In genomic region chr11:66068923-66069714, GRCh38 we compare ENCODE assay signal across 9 cellular contexts. TPM values are rescaled to one million over a fixed set of nuclear protein-coding genes. Genes with fewer than 3 reads are reported as not detected.
DNase-seq lines count a peak whose midpoint lies in the region; ATAC-seq, FAIRE-seq and TF ChIP-seq lines count a peak whose summit lies in the region.
"Had no signal": no experiment of that assay in that cellular context is flagged by ENCODE, and none has a peak within 500 bp of the region (broad histone marks: within the 10 kb centered on the region; RNA-seq: fewer than 3 reads in every experiment).

No MANE protein-coding gene starts in this region.

- no peaks in the 10 kb centered on the region for H3K9me2 ChIP-seq in SK-N-SH

- H3K9me1 ChIP-seq in keratinocyte (ENCODE audit: control insufficient read depth, extremely low read depth, insufficient read depth, low read length) = no peaks in the 10 kb centered on the region

- H3K27me3 ChIP-seq in SK-N-SH (ENCODE audit: insufficient read depth) = no peaks in the 10 kb centered on the region
- H3K27me3 ChIP-seq in keratinocyte (ENCODE audit: control insufficient read depth, extremely low read depth, insufficient read depth, low read length) = no peaks in the 10 kb centered on the region

- POLR2A ChIA-PET in SK-N-SH (lab: Yijun Ruan, JAX) = interaction anchor here (2.3 kb wide), 1 partner anchor 11 kb away, joined by 6 read pairs; no protein-coding TSS in a partner anchor

- CTCF ChIA-PET in SK-N-SH (lab: Yijun Ruan, JAX) = interaction anchor here (0.7 to 8.2 kb wide), 40 partner anchors 10 to 1326 kb away, joined by 3 to 101 read pairs (median 4); partner anchors contain the start of genes CCDC85B, CST6, GAL3ST3 and KAT5

- H3K9ac ChIP-seq in SK-N-SH (peak overlapping the region; percentile 70; the same call in 1 of the 2 replicates), keratinocyte (ENCODE audit: control insufficient read depth, extremely low read depth, insufficient read depth, low read length) (peak overlapping the region; percentile 80)

- H3K4me2 ChIP-seq in SK-N-SH = peak overlapping the region; percentile 87
- H3K4me2 ChIP-seq in keratinocyte (ENCODE audit: control insufficient read depth, extremely low read depth, insufficient read depth, low read depth, low read length) = peak overlapping the region; percentile 75

- 63% methylated on average over 14 of the region's 14 CpGs for WGBS in SK-N-SH (ENCODE audit: low lambda C conversion rate)

- dilution Hi-C loops in keratinocyte (cut with MboI; ENCODE audit: extremely low pct_ligation_motif_present, low sequenced_read_pairs) = no loop called here

- H3K9me3 ChIP-seq in SK-N-SH (no peaks in the 10 kb centered on the region), keratinocyte (ENCODE audit: control insufficient read depth, low read depth, low read length) (no peaks in the 10 kb centered on the region)

- H3K4me1 ChIP-seq in SK-N-SH (ENCODE audit: control insufficient read depth in 1 of 2, insufficient read depth in 2 of 2, low read depth in 1 of 2, low read length in 1 of 2) = peaks cover 20 to 30% of the 10 kb centered on the region in 2 experiments; a peak in 3 of 4 replicates
- peaks cover 19% of the 10 kb centered on the region for H3K4me1 ChIP-seq in keratinocyte (ENCODE audit: control insufficient read depth, extremely low read depth, insufficient read depth, low read length)

- no peak for TF ChIP-seq RAD21 in SK-N-SH (IDR thresholded peaks at IDR 0.05; ENCODE audit: low read length)

- peak; percentile 65 for DNase-seq in DMS53 (lab: John Stamatoyannopoulos, UW)
- DNase-seq in DMS53 treated with DMSO at 0.1 percent for 48 hours (lab: John Stamatoyannopoulos, UW; ENCODE audit: unreplicated experiment) = no peak
- DNase-seq in SK-N-SH = peak; percentile 53
- DNase-seq in cardiac fibroblast (ENCODE audit: low read depth in 2 of 2) = peak; percentile 74 to 76
- DNase-seq in keratinocyte (ENCODE audit: low read depth, low spot score) = no peak
- DNase-seq in stimulated activated CD4-positive, alpha-beta T cell treated with anti-CD3 and anti-CD28 coated beads, Interleukin-2, amount 100 ng/mL, for 24 hours = peak; percentile 35 to 53

- peaks cover 60% of the 10 kb centered on the region for H3F3A ChIP-seq in SK-N-SH (replicated peaks; ENCODE audit: insufficient read depth)

- H3K4me3 ChIP-seq in SK-N-SH (ENCODE audit: low read depth in 2 of 2, low read length in 1 of 2) (peak overlapping the region; percentile 58 to 85), cardiac fibroblast (replicated peaks in 1 of 2; ENCODE audit: low read depth in 2 of 2, low read length in 2 of 2) (peak overlapping the region; percentile 35 to 72), keratinocyte (ENCODE audit: control insufficient read depth in 2 of 3, extremely low read depth in 1 of 3, insufficient read depth in 2 of 3, low read depth in 1 of 3, low read length in 3 of 3) (peak overlapping the region; percentile 35 to 62 (median 46))

- FAIRE-seq in keratinocyte (lab: Jason Lieb, UNC) = no peak
- FAIRE-seq: A204.1 had no signal

- H4K20me1 ChIP-seq in SK-N-SH (ENCODE audit: insufficient read depth) (peaks cover 25% of the 10 kb centered on the region), keratinocyte (ENCODE audit: control insufficient read depth, extremely low read depth, insufficient read depth, low read length) (peaks cover 11% of the 10 kb centered on the region)

- peak; percentile 29; the same call in 1 of the 2 replicates for TF ChIP-seq CTCF in SK-N-SH (IDR thresholded peaks at IDR 0.05)
- TF ChIP-seq CTCF in cardiac fibroblast (IDR thresholded peaks at IDR 0.05; ENCODE audit: low read depth, low read length) = peak; percentile 20
- TF ChIP-seq CTCF in keratinocyte (optimal IDR thresholded peaks at IDR 0.05 in 1 of 3, IDR thresholded peaks at IDR 0.05 in 1 of 3, conservative IDR thresholded peaks at IDR 0.05 in 1 of 3; ENCODE audit: extremely low read depth in 1 of 3, insufficient read depth in 2 of 3, low read length in 3 of 3) = peak in 2 of 3 experiments; percentile 47 to 56

- H2AFZ ChIP-seq in SK-N-SH (ENCODE audit: low read depth) (no peak overlapping the region; the same call in 1 of the 2 replicates), keratinocyte (ENCODE audit: control insufficient read depth, low read length) (no peak overlapping the region)

- H3K79me2 ChIP-seq in SK-N-SH (ENCODE audit: insufficient read depth) (peaks cover 60% of the 10 kb centered on the region), keratinocyte (ENCODE audit: control insufficient read depth, insufficient read depth, low read length) (peaks cover 27% of the 10 kb centered on the region)

- H3K27ac ChIP-seq in SK-N-SH (ENCODE audit: low read depth in 2 of 2, low read length in 1 of 2) (peak overlapping the region; percentile 86 to 94), keratinocyte (ENCODE audit: control insufficient read depth, insufficient read depth, low read length) (peak overlapping the region; percentile 66)

- no peak for TF ChIP-seq EP300 in SK-N-SH (IDR thresholded peaks at IDR 0.05; ENCODE audit: borderline replicate concordance in 1 of 2, low read depth in 1 of 2, low read length in 1 of 2)

- ATAC-seq in HG02981 (IDR thresholded peaks at IDR 0.05; ENCODE audit: unreplicated experiment) (peak; percentile 17), GM21717 (IDR thresholded peaks at IDR 0.05; ENCODE audit: unreplicated experiment) (no peak)

- peaks cover 50 to 58% of the 10 kb centered on the region in 2 experiments for H3K36me3 ChIP-seq in SK-N-SH (replicated peaks in 1 of 2; ENCODE audit: control insufficient read depth in 1 of 2, insufficient read depth in 2 of 2, low read length in 1 of 2)
- peaks cover 27 to 47% of the 10 kb centered on the region in 2 experiments for H3K36me3 ChIP-seq in keratinocyte (ENCODE audit: control insufficient read depth in 2 of 2, extremely low read depth in 1 of 2, insufficient read depth in 2 of 2, low read length in 2 of 2)

RNA-seq across cellular contexts. Expression of gene PACS1, which starts 1.0 kb away (rescaled TPM):
- polyA plus RNA-seq in SK-N-SH (2012; rRNA removed) = 24.8 and 37.3 TPM in 2 replicates
- 22.0 and 34.4 TPM in 2 replicates for polyA plus RNA-seq in SK-N-SH (2012; cell fraction: cytosol; rRNA removed)
- polyA plus RNA-seq in SK-N-SH (2012; cell fraction: nucleus; rRNA removed) = 63.3 and 63.4 TPM in 2 replicates
- 10.0 to 28.4 TPM (median 14.9 TPM) in 3 replicates for polyA plus RNA-seq in keratinocyte
- polyA plus RNA-seq in keratinocyte (2011; ENCODE audit: low read depth) = 16.8 TPM
- polyA plus RNA-seq in keratinocyte (2011; cell fraction: cytosol; rRNA removed) = 29.3 and 37.5 TPM in 2 replicates
- polyA plus RNA-seq in keratinocyte (2011; cell fraction: nucleus; rRNA removed) = 37.5 and 40.4 TPM in 2 replicates
- polyA plus RNA-seq in keratinocyte (2012; ENCODE audit: low replicate concordance) = 13.9 and 37.6 TPM in 2 replicates
- 31.0 to 109 TPM (median 49.4 TPM) in 3 replicates for polyA minus RNA-seq in keratinocyte
- polyA minus RNA-seq in keratinocyte (2011; cell fraction: cytosol; rRNA and poly(A)+ RNA removed) = 54.3 TPM
- 38.6 and 61.4 TPM in 2 replicates for polyA minus RNA-seq in keratinocyte (2011; cell fraction: nucleus; rRNA and poly(A)+ RNA removed)

RNA-seq across cellular contexts. Expression of gene SF3B2, which starts 17.0 kb away (rescaled TPM):
- polyA plus RNA-seq in SK-N-SH (2012; rRNA removed) (90.9 and 128 TPM in 2 replicates), keratinocyte (41.9 to 121 TPM (median 73.0 TPM) in 3 replicates)
- 118 and 127 TPM in 2 replicates for polyA plus RNA-seq in SK-N-SH (2012; cell fraction: cytosol; rRNA removed)
- polyA plus RNA-seq in SK-N-SH (2012; cell fraction: nucleus; rRNA removed) = 148 and 167 TPM in 2 replicates
- polyA plus RNA-seq in keratinocyte (2011; ENCODE audit: low read depth) = 344 TPM
- polyA plus RNA-seq in keratinocyte (2011; cell fraction: cytosol; rRNA removed) = 80.1 and 110 TPM in 2 replicates
- 118 TPM in 2 replicates for polyA plus RNA-seq in keratinocyte (2011; cell fraction: nucleus; rRNA removed)
- 102 and 141 TPM in 2 replicates for polyA plus RNA-seq in keratinocyte (2012; ENCODE audit: low replicate concordance)
- polyA minus RNA-seq in keratinocyte = 34.8 to 73.7 TPM (median 37.9 TPM) in 3 replicates
- polyA minus RNA-seq in keratinocyte (2011; cell fraction: cytosol; rRNA and poly(A)+ RNA removed) = 52.9 TPM
- polyA minus RNA-seq in keratinocyte (2011; cell fraction: nucleus; rRNA and poly(A)+ RNA removed) = 27.6 and 43.1 TPM in 2 replicates

RNA-seq across cellular contexts. Expression of gene GAL3ST3, which starts 20.2 kb away (rescaled TPM):
- polyA plus RNA-seq in SK-N-SH (2012; rRNA removed) (1.9 and 3.2 TPM in 2 replicates), keratinocyte (not detected in 3 replicates)
- 1.7 and 3.4 TPM in 2 replicates for polyA plus RNA-seq in SK-N-SH (2012; cell fraction: cytosol; rRNA removed)
- polyA plus RNA-seq in SK-N-SH (2012; cell fraction: nucleus; rRNA removed) = 4.0 and 7.2 TPM in 2 replicates
- polyA plus RNA-seq in keratinocyte (2011; ENCODE audit: low read depth) = not detected
- not detected in 2 replicates for polyA plus RNA-seq in keratinocyte (2011; cell fraction: cytosol; rRNA removed)
- not detected in 2 replicates for polyA plus RNA-seq in keratinocyte (2011; cell fraction: nucleus; rRNA removed)
- polyA plus RNA-seq in keratinocyte (2012; ENCODE audit: low replicate concordance) = 0.07 TPM in 1 of 2 replicates, not detected in the other
- not detected in 3 replicates for polyA minus RNA-seq in keratinocyte
- not detected for polyA minus RNA-seq in keratinocyte (2011; cell fraction: cytosol; rRNA and poly(A)+ RNA removed)
- not detected in 2 replicates for polyA minus RNA-seq in keratinocyte (2011; cell fraction: nucleus; rRNA and poly(A)+ RNA removed)

RNA-seq across cellular contexts. Expression of gene CATSPER1, which starts 42.8 kb away (rescaled TPM):
- polyA plus RNA-seq in SK-N-SH (2012; rRNA removed) (1.9 and 2.2 TPM in 2 replicates), keratinocyte (0.07 TPM in 1 of 3 replicates, not detected in the others)
- 1.5 and 2.3 TPM in 2 replicates for polyA plus RNA-seq in SK-N-SH (2012; cell fraction: cytosol; rRNA removed)
- 1.2 and 1.5 TPM in 2 replicates for polyA plus RNA-seq in SK-N-SH (2012; cell fraction: nucleus; rRNA removed)
- not detected for polyA plus RNA-seq in keratinocyte (2011; ENCODE audit: low read depth)
- polyA plus RNA-seq in keratinocyte (2011; cell fraction: cytosol; rRNA removed) = not detected in 2 replicates
- polyA plus RNA-seq in keratinocyte (2011; cell fraction: nucleus; rRNA removed) = not detected in 2 replicates
- polyA plus RNA-seq in keratinocyte (2012; ENCODE audit: low replicate concordance) = 0.17 TPM in 1 of 2 replicates, not detected in the other
- polyA minus RNA-seq in keratinocyte = not detected in 3 replicates
- not detected for polyA minus RNA-seq in keratinocyte (2011; cell fraction: cytosol; rRNA and poly(A)+ RNA removed)
- not detected in 2 replicates for polyA minus RNA-seq in keratinocyte (2011; cell fraction: nucleus; rRNA and poly(A)+ RNA removed)

RNA-seq across cellular contexts. Expression of gene CST6, which starts 57.3 kb away (rescaled TPM):
- polyA plus RNA-seq in SK-N-SH (2012; rRNA removed) (0.60 and 0.90 TPM in 2 replicates), keratinocyte (1.4 to 2.3 TPM (median 1.7 TPM) in 3 replicates)
- polyA plus RNA-seq in SK-N-SH (2012; cell fraction: cytosol; rRNA removed) = 0.24 and 0.52 TPM in 2 replicates
- polyA plus RNA-seq in SK-N-SH (2012; cell fraction: nucleus; rRNA removed) = 0.28 and 0.71 TPM in 2 replicates
- 27.8 TPM for polyA plus RNA-seq in keratinocyte (2011; ENCODE audit: low read depth)
- 3.3 and 4.9 TPM in 2 replicates for polyA plus RNA-seq in keratinocyte (2011; cell fraction: cytosol; rRNA removed)
- polyA plus RNA-seq in keratinocyte (2011; cell fraction: nucleus; rRNA removed) = 3.7 and 7.6 TPM in 2 replicates
- 2.0 and 195 TPM in 2 replicates for polyA plus RNA-seq in keratinocyte (2012; ENCODE audit: low replicate concordance)
- 0.32 TPM in 1 of 3 replicates, not detected in the others for polyA minus RNA-seq in keratinocyte
- not detected for polyA minus RNA-seq in keratinocyte (2011; cell fraction: cytosol; rRNA and poly(A)+ RNA removed)
- 5.0 TPM in 1 of 2 replicates, not detected in the other for polyA minus RNA-seq in keratinocyte (2011; cell fraction: nucleus; rRNA and poly(A)+ RNA removed)

Comparison
In these comparisons a context has a peak if more than half of its experiments do, and no peak if none do; other contexts are left out.
1. DNase-seq: peak in DMS53 (single experiment), SK-N-SH (single experiment), cardiac fibroblast (2 of 2) and stimulated activated CD4-positive, alpha-beta T cell treated with anti-CD3 and anti-CD28 coated beads, Interleukin-2, amount 100 ng/mL, for 24 hours (2 of 2); none in DMS53 treated with DMSO at 0.1 percent for 48 hours (single experiment) and keratinocyte (single experiment).
2. Peak in every context shown above with its lines, with median percentiles within 50 percentile points of each other: H3K4me3 ChIP-seq and CTCF ChIP-seq.